Comparison of ENCODE assay signal across 26 cellular contexts in genomic region chr14:101055106-101055662, GRCh38.
"Had no signal": no experiment of that assay in that cellular context is flagged by ENCODE, and none has a peak within 500 bp of the region (broad histone marks: within the 10 kb centered on the region; RNA-seq: fewer than 3 reads in every experiment).

No MANE protein-coding gene starts in this region.

- H3K36me3 ChIP-seq: esophagus muscularis mucosa, gastroesophageal sphincter, left ventricle myocardium inferior, neural progenitor cell, pancreas, prostate gland, upper lobe of right lung had no signal

- DNase-seq: effector memory CD8-positive, alpha-beta T cell; glutamatergic neuron; immature natural killer cell; left cardiac atrium; left ventricle myocardium inferior; mesenchymal stem cell; midbrain; nucleus accumbens; retina; stimulated activated CD4-positive, alpha-beta T cell treated with anti-CD3 and anti-CD28 coated beads, Interleukin-2, amount 100 ng/mL, for 24 hours; stimulated activated CD4-positive, alpha-beta T cell treated with anti-CD3 and anti-CD28 coated beads, Interleukin-4, amount 100 ng/mL, for 4 hours; stimulated activated naive B cell treated with anti-CD40 and anti-IgM and Interleukin-4, amounts not matched to agents 10 μg/mL and 1 μg/mL and 100 μg/mL, for 72 hours; stimulated activated naive CD8-positive, alpha-beta T cell treated with anti-CD3 and anti-CD28 coated beads, Interleukin-15, amount 100 ng/mL, for 72 hours; testis; upper lobe of right lung had no signal

- H3K4me3 ChIP-seq: esophagus muscularis mucosa, gastroesophageal sphincter, left ventricle myocardium inferior, lung, neural progenitor cell, pancreas, prostate gland, testis, tibial nerve, upper lobe of right lung had no signal

- FAIRE-seq: colon, keratinocyte, pancreas had no signal

- ATAC-seq: effector memory CD8-positive, alpha-beta T cell; gastroesophageal sphincter; left cardiac atrium; natural killer cell treated with Interleukin-12 subunit alpha and Interleukin-12 subunit beta and Interleukin-15 and Interleukin-18, amount 100 ng/mL, for 72 hours; pancreas; sciatic nerve; stimulated activated naive B cell treated with anti-CD40 and anti-IgM and Interleukin-4, amounts not matched to agents 10 μg/mL and 1 μg/mL and 100 μg/mL, for 72 hours; stimulated activated naive CD8-positive, alpha-beta T cell treated with anti-CD3 and anti-CD28 coated beads, Interleukin-15, amount 100 ng/mL, for 72 hours; upper lobe of right lung had no signal

- H3K27me3 ChIP-seq: neural progenitor cell, pancreas, testis, tibial nerve, upper lobe of right lung had no signal
